9 cellular contexts compared by ENCODE assay signal in the genomic region with DNA sequence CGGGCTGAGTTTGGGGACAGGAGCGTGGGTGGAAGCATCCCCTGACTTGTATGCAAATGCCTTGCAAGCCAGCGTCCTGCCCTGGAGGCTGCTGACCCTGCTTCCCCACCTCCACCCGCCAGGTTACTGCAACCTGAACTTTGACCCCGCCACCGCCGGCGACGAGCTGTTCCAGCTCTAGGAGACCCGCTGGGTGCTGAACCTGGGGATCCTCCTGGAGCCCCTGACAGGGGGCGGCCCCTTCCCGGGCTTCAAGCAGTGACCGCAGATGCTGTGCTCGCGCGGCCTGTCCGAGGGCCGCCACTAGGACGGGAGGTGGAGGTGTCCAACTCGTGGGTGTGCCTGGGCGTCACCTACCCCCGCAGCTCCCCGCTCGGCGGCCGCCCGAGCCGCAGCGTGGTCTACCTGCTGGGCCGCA. TPM values are rescaled to one million over a fixed set of nuclear protein-coding genes. Genes with fewer than 3 reads are reported as not detected.
DNase-seq lines count a peak whose midpoint lies in the region; ATAC-seq and TF ChIP-seq lines count a peak whose summit lies in the region.
"Had no signal": no experiment of that assay in that cellular context is flagged by ENCODE, and none has a peak within 500 bp of the region (broad histone marks: within the 10 kb centered on the region; RNA-seq: fewer than 3 reads in every experiment).

No MANE protein-coding gene starts in this region.

- no peaks in the 10 kb centered on the region for H4K20me1 ChIP-seq in Karpas-422 (ENCODE audit: insufficient read depth, low read depth, low read length)
- H4K20me1 ChIP-seq in PC-9 (ENCODE audit: insufficient read depth), result no peaks in the 10 kb centered on the region

- H3F3A ChIP-seq in PC-9 (ENCODE audit: insufficient read depth, low read depth), result peaks cover 43% of the 10 kb centered on the region

- H3K4me1 ChIP-seq in CD8-positive, alpha-beta T cell (ENCODE audit: insufficient read depth, low read length), result peaks cover 10% of the 10 kb centered on the region
- peaks cover 14% of the 10 kb centered on the region for H3K4me1 ChIP-seq in Karpas-422 (ENCODE audit: low read length)
- peaks cover 17 to 45% (median 21%) of the 10 kb centered on the region in 4 donors for H3K4me1 ChIP-seq in esophagus muscularis mucosa
- peaks cover 3% of the 10 kb centered on the region for H3K4me1 ChIP-seq in parathyroid adenoma
- peaks cover 29% of the 10 kb centered on the region for H3K4me1 ChIP-seq in PC-9 (replicated peaks; ENCODE audit: insufficient read depth)

- peaks cover 4% of the 10 kb centered on the region for H3K4me1 Mint-ChIP-seq in CD8-positive, alpha-beta T cell (ENCODE audit: low read depth)

- H3K9me3 ChIP-seq in CD8-positive, alpha-beta T cell (ENCODE audit: low read length), result no peaks in the 10 kb centered on the region
- no peaks in the 10 kb centered on the region for H3K9me3 ChIP-seq in Karpas-422 (ENCODE audit: low read length)
- no peaks in the 10 kb centered on the region for H3K9me3 ChIP-seq in esophagus muscularis mucosa
- H3K9me3 ChIP-seq in parathyroid adenoma (ENCODE audit: control insufficient read depth, low read length), result no peaks in the 10 kb centered on the region
- H3K9me3 ChIP-seq in PC-9 (ENCODE audit: insufficient read depth, low read depth), result no peaks in the 10 kb centered on the region

- no peaks in the 10 kb centered on the region for H3K9me2 ChIP-seq in Karpas-422 (replicated peaks; ENCODE audit: insufficient read depth, low read length)
- H3K9me2 ChIP-seq in PC-9 (ENCODE audit: insufficient read depth), result no peaks in the 10 kb centered on the region

- no peaks in the 10 kb centered on the region for H3K27me3 Mint-ChIP-seq in CD8-positive, alpha-beta T cell (ENCODE audit: low read depth)

- H3K9me3 Mint-ChIP-seq in CD8-positive, alpha-beta T cell, result no peaks in the 10 kb centered on the region

- no peak overlapping the region for H3K27ac ChIP-seq in CD8-positive, alpha-beta T cell (ENCODE audit: low read depth, low read length)
- no peak overlapping the region for H3K27ac ChIP-seq in Karpas-422 (ENCODE audit: low read length)
- peak overlapping the region; percentile 85 to 88 (median 86) for H3K27ac ChIP-seq in esophagus muscularis mucosa (replicated peaks in 1 of 4)
- no peak overlapping the region for H3K27ac ChIP-seq in parathyroid adenoma
- H3K27ac ChIP-seq in PC-9, result no peak overlapping the region
- H3K27ac ChIP-seq in RWPE1, result no peak overlapping the region; the same call in 1 of the 2 replicates

- peak overlapping the region; percentile 59; the same call in 1 of the 2 replicates for H3K9ac ChIP-seq in Karpas-422 (ENCODE audit: low read length)
- H3K9ac ChIP-seq in parathyroid adenoma, result no peak overlapping the region

- no CpG with 5 or more reads among the region's 30 CpGs for WGBS in esophagus muscularis mucosa

- H3K79me2 ChIP-seq in Karpas-422 (ENCODE audit: low read length) (no peaks in the 10 kb centered on the region), parathyroid adenoma (no peaks in the 10 kb centered on the region), PC-9 (ENCODE audit: low read depth) (no peaks in the 10 kb centered on the region)

- H2AFZ ChIP-seq in Karpas-422 (ENCODE audit: low read length), result peak overlapping the region; percentile 18; the same call in 1 of the 2 replicates
- H2AFZ ChIP-seq in parathyroid adenoma, result peak overlapping the region; percentile 89
- no peak overlapping the region for H2AFZ ChIP-seq in PC-9

- DNase-seq in CD8-positive, alpha-beta T cell, result no peak
- DNase-seq in Karpas-422 (no peak), esophagus muscularis mucosa (ENCODE audit: extremely low spot score) (no peak), PC-9 (no peak), cerebellar nuclear complex (lab: John Stamatoyannopoulos, UW) (no peak), RWPE1 (ENCODE audit: low spot score) (no peak), T1000 (lab: John Stamatoyannopoulos, UW) (no peak)
- DNase-seq: kidney glomerular epithelial cell had no signal

- peak overlapping the region; percentile 71 for H3K4me3 Mint-ChIP-seq in CD8-positive, alpha-beta T cell

- peak overlapping the region; percentile 67 for H3K4me2 ChIP-seq in Karpas-422 (ENCODE audit: low read depth, low read length, poor library complexity, severe bottlenecking)
- H3K4me2 ChIP-seq in parathyroid adenoma (ENCODE audit: low read length), result peak overlapping the region; percentile 53
- no peak overlapping the region for H3K4me2 ChIP-seq in PC-9

- intact Hi-C loops in CD8-positive, alpha-beta T cell (cut with DNase I, micrococcal nuclease), result no loop called here
- intact Hi-C loops in esophagus muscularis mucosa (cut with DNase I), result no loop called here
- intact Hi-C loops in PC-9 (cut with micrococcal nuclease; ENCODE audit: unreplicated experiment), result no loop called here

- CTCF ChIA-PET in CD8-positive, alpha-beta T cell (lab: Charles Lee), result interaction anchor here (1.1 kb wide), 1 partner anchor 119 kb away, joined by 3 read pairs; no protein-coding TSS in a partner anchor
- CTCF ChIA-PET in PC-9 (lab: Charles Lee) (interaction anchor here (0.6 to 0.7 kb wide), 2 partner anchors 19 to 126 kb away, joined by 5 to 14 read pairs; no protein-coding TSS in a partner anchor), RWPE1 (lab: Yijun Ruan, JAX) (no interaction called here)

- no TSS peak for BruUV-seq in PC-9 (replicated peaks; lab: Mats Ljungman, UMichigan)

- no peaks in the 10 kb centered on the region for H3K27me3 ChIP-seq in CD8-positive, alpha-beta T cell (ENCODE audit: insufficient read depth, low read length)
- H3K27me3 ChIP-seq in Karpas-422 (ENCODE audit: low read length) (no peaks in the 10 kb centered on the region), esophagus muscularis mucosa (no peaks in the 10 kb centered on the region), parathyroid adenoma (ENCODE audit: control insufficient read depth, insufficient read depth, low read length) (no peaks in the 10 kb centered on the region), PC-9 (ENCODE audit: insufficient read depth, low read depth) (no peaks in the 10 kb centered on the region)

- peak overlapping the region; percentile 64 for H3K27ac Mint-ChIP-seq in CD8-positive, alpha-beta T cell

- TF ChIP-seq EP300 in esophagus muscularis mucosa (IDR thresholded peaks at IDR 0.05), result no peak

- TF ChIP-seq CTCF in CD8-positive, alpha-beta T cell (IDR thresholded peaks at IDR 0.05), result no peak
- TF ChIP-seq CTCF in esophagus muscularis mucosa (IDR thresholded peaks at IDR 0.05), result no peak
- no peak for TF ChIP-seq CTCF in parathyroid adenoma (IDR thresholded peaks at IDR 0.05)
- no peak for TF ChIP-seq CTCF in PC-9 (conservative IDR thresholded peaks at IDR 0.05)
- no peak for TF ChIP-seq CTCF in RWPE1 (conservative IDR thresholded peaks at IDR 0.05; ENCODE audit: low read depth)

- no peaks in the 10 kb centered on the region for H3K36me3 Mint-ChIP-seq in CD8-positive, alpha-beta T cell

- TF ChIP-seq POLR2A in esophagus muscularis mucosa (IDR thresholded peaks at IDR 0.05; ENCODE audit: low read depth), result no peak

- POLR2A ChIA-PET in CD8-positive, alpha-beta T cell (lab: Charles Lee), result interaction anchor here (1.2 kb wide), 1 partner anchor 34 kb away, joined by 3 read pairs; no protein-coding TSS in a partner anchor
- POLR2A ChIA-PET in PC-9 (lab: Charles Lee; ENCODE audit: unreplicated experiment) (interaction anchor here (0.6 kb wide), 1 partner anchor 11 kb away, joined by 3 read pairs; no protein-coding TSS in a partner anchor), RWPE1 (lab: Yijun Ruan, JAX; ENCODE audit: low non-redundant PET) (no interaction called here)

- ATAC-seq in CD8-positive, alpha-beta T cell, result no peak

- H3K36me3 ChIP-seq in CD8-positive, alpha-beta T cell (ENCODE audit: insufficient read depth, low read length), result no peaks in the 10 kb centered on the region
- H3K36me3 ChIP-seq in Karpas-422 (ENCODE audit: insufficient read depth, low read length), result no peaks in the 10 kb centered on the region
- no peaks in the 10 kb centered on the region for H3K36me3 ChIP-seq in esophagus muscularis mucosa
- H3K36me3 ChIP-seq in parathyroid adenoma (ENCODE audit: control insufficient read depth, insufficient read depth, low read length), result no peaks in the 10 kb centered on the region
- H3K36me3 ChIP-seq in PC-9 (ENCODE audit: low read depth), result no peaks in the 10 kb centered on the region

- H3K4me3 ChIP-seq in CD8-positive, alpha-beta T cell (ENCODE audit: low read depth, low read length), result peak overlapping the region; percentile 43
- H3K4me3 ChIP-seq in Karpas-422 (ENCODE audit: low read length) (peak overlapping the region; percentile 62; the same call in 1 of the 2 replicates), esophagus muscularis mucosa (peak overlapping the region; percentile 57 to 63 (median 58)), parathyroid adenoma (ENCODE audit: low read depth, low read length) (peak overlapping the region; percentile 11), PC-9 (no peak overlapping the region)

RNA-seq across cellular contexts. Expression of a gene that starts 10.7 kb away (rescaled TPM):
- total RNA-seq in CD8-positive, alpha-beta T cell, result 1 to 10 TPM; 2.9 to 3.6 TPM
- not detected in 2 replicates for total RNA-seq in Karpas-422 (2014; rRNA removed; shearing (Covaris generic); ENCODE audit: low replicate concordance)
- total RNA-seq in esophagus muscularis mucosa, result 1 to 10 TPM; 3.8 to 9.7 (median 7.6) TPM
- total RNA-seq in PC-9 (2021), result 70.2 and 88.5 TPM in 2 replicates

RNA-seq across cellular contexts. Expression of a gene that starts 30.1 kb away (rescaled TPM):
- total RNA-seq in CD8-positive, alpha-beta T cell, result 10 to 100 TPM; 29.4 to 31.7 TPM
- 21.0 and 24.7 TPM in 2 replicates for total RNA-seq in Karpas-422 (2014; rRNA removed; shearing (Covaris generic); ENCODE audit: low replicate concordance)
- total RNA-seq in esophagus muscularis mucosa (10 to 100 TPM; 20.3 to 37.7 (median 29.9) TPM), PC-9 (2021) (18.4 and 18.6 TPM in 2 replicates)

RNA-seq across cellular contexts. Expression of a gene that starts 30.3 kb away (rescaled TPM):
- total RNA-seq in CD8-positive, alpha-beta T cell, result 10 to 100 TPM; 69.9 to 71.6 TPM
- total RNA-seq in Karpas-422 (2014; rRNA removed; shearing (Covaris generic); ENCODE audit: low replicate concordance), result 186 and 187 TPM in 2 replicates
- 100 to 1,000 TPM; 202 to 388 (median 256) TPM for total RNA-seq in esophagus muscularis mucosa
- total RNA-seq in PC-9 (2021), result 306 and 336 TPM in 2 replicates

RNA-seq across cellular contexts. Expression of a gene that starts 32.7 kb away (rescaled TPM):
- 1 to 10 TPM; 2.0 to 3.0 TPM for total RNA-seq in CD8-positive, alpha-beta T cell
- 6.1 and 12.8 TPM in 2 replicates for total RNA-seq in Karpas-422 (2014; rRNA removed; shearing (Covaris generic); ENCODE audit: low replicate concordance)
- total RNA-seq in esophagus muscularis mucosa (10 to 100 TPM in 1 of 4 donors, 1 to 10 TPM in 3; 3.5 to 10.3 (median 6.7) TPM), PC-9 (2021) (19.2 and 20.5 TPM in 2 replicates)

RNA-seq across cellular contexts. Expression of a gene that starts 54.5 kb away (rescaled TPM):
- 10 to 100 TPM; 19.3 to 20.4 TPM for total RNA-seq in CD8-positive, alpha-beta T cell
- total RNA-seq in Karpas-422 (2014; rRNA removed; shearing (Covaris generic); ENCODE audit: low replicate concordance), result 43.6 and 174 TPM in 2 replicates
- total RNA-seq in esophagus muscularis mucosa, result 10 to 100 TPM; 70.6 to 98.7 (median 75.1) TPM
- 38.6 and 52.3 TPM in 2 replicates for total RNA-seq in PC-9 (2021)

Comparison
In these comparisons a context has a peak if more than half of its experiments do, and no peak if none do; other contexts are left out.
1. H3K27ac ChIP-seq: peak in esophagus muscularis mucosa (4 of 4); none in CD8-positive, alpha-beta T cell (single experiment), Karpas-422 (single experiment), parathyroid adenoma (single experiment), PC-9 (single experiment) and RWPE1 (single experiment).